Comparison of ENCODE assay signal across 18 cellular contexts in the genomic region with DNA sequence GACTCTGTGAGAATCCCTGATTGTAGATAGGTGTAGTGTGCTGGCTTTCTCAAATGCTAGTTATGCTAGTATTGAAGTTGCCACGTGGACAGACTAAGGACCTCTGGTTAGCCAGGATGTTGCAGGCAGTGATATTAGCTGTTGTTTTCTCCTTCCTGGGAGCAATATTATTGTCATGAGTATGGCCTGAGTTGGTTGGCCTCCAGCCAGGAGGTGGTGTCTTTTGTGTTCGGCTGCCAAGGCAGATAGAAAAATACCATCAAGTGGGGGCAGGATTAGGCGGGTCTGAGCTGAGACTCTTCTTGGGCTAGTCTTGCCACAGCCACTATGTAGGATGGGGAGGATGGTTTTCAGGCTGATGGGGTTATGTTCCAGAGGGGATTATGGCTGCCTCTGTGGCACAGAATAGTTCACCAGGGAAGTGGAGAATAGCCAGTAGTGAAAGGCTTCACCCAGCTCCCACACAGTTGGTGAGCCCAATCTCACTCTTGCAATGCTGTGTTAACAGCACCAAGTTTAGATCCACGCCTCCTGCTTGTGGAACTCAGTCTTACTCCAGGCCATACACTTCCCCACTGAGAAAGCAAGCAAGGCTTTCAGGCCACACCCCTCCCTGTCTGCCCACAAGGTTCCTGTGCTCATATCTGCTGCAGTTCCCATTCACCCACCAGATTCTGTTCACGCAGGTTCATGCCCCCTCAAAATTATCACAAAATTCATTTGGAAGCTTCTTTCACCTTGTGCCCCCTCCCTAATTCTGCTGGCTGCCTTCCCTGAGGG. TPM values are rescaled to one million over a fixed set of nuclear protein-coding genes. Genes with fewer than 3 reads are reported as not detected.
"Had no signal": no experiment of that assay in that cellular context is flagged by ENCODE, and none has a peak within 500 bp of the region (broad histone marks: within the 10 kb centered on the region; RNA-seq: fewer than 3 reads in every experiment).

No MANE protein-coding gene starts in this region.

- H3K27me3 ChIP-seq: esophagus muscularis mucosa, ovary, tibial artery, uterus had no signal

- H3K9me3 ChIP-seq: ovary, uterus had no signal

- DNase-seq: activated CD4-positive, alpha-beta T cell treated with anti-CD3 and anti-CD28 coated beads, Interleukin-2, amount 10 ng/mL, durations not matched to agents 24 days and 14 days; activated CD4-positive, CD25-positive, alpha-beta regulatory T cell; activated CD8-positive, alpha-beta memory T cell treated with anti-CD3 and anti-CD28 coated beads, Interleukin-2, amount 50 U/mL, for 4 hours; activated CD8-positive, alpha-beta T cell treated with anti-CD3 and anti-CD28 coated beads, Interleukin-2, amount 10 ng/mL, durations not matched to agents 7 days and 5 days; activated effector memory CD4-positive, alpha-beta T cell treated with anti-CD3 and anti-CD28 coated beads, Interleukin-2, amount 50 U/mL, for 16 hours; activated T-cell treated with anti-CD3 and anti-CD28 coated beads, Interleukin-2, amount 50 U/mL, for 48 hours; foreskin melanocyte; kidney glomerular epithelial cell; midbrain; ovary; stimulated activated CD4-positive, alpha-beta T cell treated with anti-CD3 and anti-CD28 coated beads, Interleukin-4, amount 100 ng/mL, for 1 hour; stimulated activated naive B cell treated with anti-CD40 and anti-IgM and Interleukin-4, amounts not matched to agents 10 μg/mL and 1 μg/mL and 100 μg/mL, for 72 hours; tibial artery; uterus had no signal

- H3K4me1 ChIP-seq: tibial artery, uterus had no signal

- H3K4me3 ChIP-seq: coronary artery, esophagus muscularis mucosa, lung, ovary, tibial artery, uterus had no signal

- H3K36me3 ChIP-seq: esophagus muscularis mucosa, ovary, tibial artery, uterus had no signal

- ATAC-seq: activated CD8-positive, alpha-beta T cell treated with anti-CD3 and anti-CD28 coated beads, Interleukin-2, amount 10 ng/mL, durations not matched to agents 7 days and 5 days; stimulated activated naive B cell treated with anti-CD40 and anti-IgM and Interleukin-4, amounts not matched to agents 10 μg/mL and 1 μg/mL and 100 μg/mL, for 72 hours had no signal

- H3K27ac ChIP-seq: coronary artery, esophagus muscularis mucosa, ovary, tibial artery, uterus had no signal

RNA-seq across cellular contexts. Expression of gene GHR, which starts 31.2 kb away (rescaled TPM):
- total RNA-seq: activated CD4-positive, alpha-beta T cell treated with anti-CD3 and anti-CD28 coated beads, Interleukin-2, amount 10 ng/mL, durations not matched to agents 24 days and 14 days; activated CD8-positive, alpha-beta T cell treated with anti-CD3 and anti-CD28 coated beads, Interleukin-2, amount 10 ng/mL, durations not matched to agents 7 days and 5 days; T-helper 2 cell treated with Interferon-gamma antibody and Interleukin-4, amounts not matched to agents 100 ng/mL and 5 ng/mL, for 36 hours had no signal
